ENCODE assay signal across 17 cellular contexts in genomic region chr7:7785349-7785973, GRCh38.
DNase-seq lines count a peak whose midpoint lies in the region; ATAC-seq and TF ChIP-seq lines count a peak whose summit lies in the region.
"Had no signal": no experiment of that assay in that cellular context is flagged by ENCODE, and none has a peak within 500 bp of the region (broad histone marks: within the 10 kb centered on the region; RNA-seq: fewer than 3 reads in every experiment).

No MANE protein-coding gene starts in this region.

- no peak overlapping the region for H3K4me2 ChIP-seq in neuronal stem cell (ENCODE audit: insufficient read depth, low read length, poor library complexity, severe bottlenecking)

- no peaks in the 10 kb centered on the region for H3K27me3 ChIP-seq in neuronal stem cell (ENCODE audit: control insufficient read depth in 3 of 3, insufficient read depth in 3 of 3, low read depth in 1 of 3, low read length in 3 of 3)

- no peaks in the 10 kb centered on the region for H3K9me3 Mint-ChIP-seq in activated T-cell treated with anti-CD3 and anti-CD28 coated beads, Interleukin-2, amount 50 U/mL, for 72 hours
- peaks cover 4% of the 10 kb centered on the region for H3K9me3 Mint-ChIP-seq in glutamatergic neuron (ENCODE audit: unreplicated experiment)
- no peaks in the 10 kb centered on the region for H3K9me3 Mint-ChIP-seq in stimulated activated effector memory CD8-positive, alpha-beta T cell treated with anti-CD3 and anti-CD28 coated beads, Interleukin-12 subunit alpha, Interleukin-12 subunit beta, amount 100 ng/mL, for 72 hours
- H3K9me3 Mint-ChIP-seq in activated CD4-positive, alpha-beta memory T cell treated with anti-CD3 and anti-CD28 coated beads for 36 hours: no peaks in the 10 kb centered on the region
- H3K9me3 Mint-ChIP-seq: CD14-positive monocyte; CD8-positive, alpha-beta T cell had no signal

- H3K23ac ChIP-seq in neuronal stem cell (ENCODE audit: low read depth, low read length, poor library complexity): no peak overlapping the region

- H3K4me3 ChIP-seq in neuronal stem cell (ENCODE audit: low read length in 2 of 2): no peak overlapping the region
- H3K4me3 ChIP-seq: GM23248 had no signal

- no peaks in the 10 kb centered on the region for H3K9me3 ChIP-seq in neuronal stem cell (replicated peaks in 1 of 2; ENCODE audit: control insufficient read depth in 2 of 2, insufficient read depth in 1 of 2, low read depth in 1 of 2, low read length in 2 of 2)

- H2BK120ac ChIP-seq in neuronal stem cell (ENCODE audit: low read depth, low read length): no peak overlapping the region

- WGBS in neuronal stem cell (ENCODE audit: extremely low coverage in 2 of 2, insufficient read length in 2 of 2, insufficient replicate concordance in 1 of 2), 2 donors: no CpG with 5 or more reads among the region's 6 CpGs

- no peak overlapping the region for H3K9ac ChIP-seq in neuronal stem cell (ENCODE audit: low read depth, low read length, poor library complexity)
- H3K9ac ChIP-seq: GM23248 had no signal

- H4K91ac ChIP-seq in neuronal stem cell (ENCODE audit: low read depth, low read length, poor library complexity): no peak overlapping the region

- CTCF ChIA-PET in activated CD4-positive, alpha-beta memory T cell treated with anti-CD3 and anti-CD28 coated beads for 36 hours (lab: Charles Lee): no interaction called here

- H4K8ac ChIP-seq in neuronal stem cell (ENCODE audit: low read depth, low read length): no peak overlapping the region

- no peak overlapping the region for H2AFZ ChIP-seq in neuronal stem cell (ENCODE audit: low read length)
- H2AFZ ChIP-seq: GM23248 had no signal

- H3K4ac ChIP-seq in neuronal stem cell (ENCODE audit: low read length): no peak overlapping the region

- H3K4me3 Mint-ChIP-seq in activated T-cell treated with anti-CD3 and anti-CD28 coated beads, Interleukin-2, amount 50 U/mL, for 72 hours: no peak overlapping the region
- no peak overlapping the region for H3K4me3 Mint-ChIP-seq in glutamatergic neuron (ENCODE audit: unreplicated experiment)
- no peak overlapping the region for H3K4me3 Mint-ChIP-seq in stimulated activated effector memory CD8-positive, alpha-beta T cell treated with anti-CD3 and anti-CD28 coated beads, Interleukin-12 subunit alpha, Interleukin-12 subunit beta, amount 100 ng/mL, for 72 hours
- H3K4me3 Mint-ChIP-seq in activated CD4-positive, alpha-beta memory T cell treated with anti-CD3 and anti-CD28 coated beads for 36 hours: no peak overlapping the region
- H3K4me3 Mint-ChIP-seq: CD14-positive monocyte; CD8-positive, alpha-beta T cell had no signal

- no peak overlapping the region for H3K18ac ChIP-seq in neuronal stem cell (ENCODE audit: low read length)

- no peak for DNase-seq in activated T-cell treated with anti-CD3 and anti-CD28 coated beads, Interleukin-2, amount 50 U/mL, for 72 hours
- no peak for DNase-seq in activated T-cell treated with anti-CD3 and anti-CD28 coated beads, Interleukin-2, amount 50 U/mL, for 48 hours
- no peak for DNase-seq in left colon
- DNase-seq in neuronal stem cell (ENCODE audit: low spot score): no peak
- DNase-seq in glutamatergic neuron: no peak
- DNase-seq in stimulated activated effector memory CD8-positive, alpha-beta T cell treated with anti-CD3 and anti-CD28 coated beads, Interleukin-12 subunit alpha, Interleukin-12 subunit beta, amount 100 ng/mL, for 72 hours (ENCODE audit: low spot score in 2 of 2): no peak
- DNase-seq in activated CD4-positive, alpha-beta memory T cell treated with anti-CD3 and anti-CD28 coated beads for 36 hours: no peak
- no peak for DNase-seq in HPDE6-E6E7 (ENCODE audit: extremely low spot score)
- DNase-seq: CD8-positive, alpha-beta T cell; COR-L47; DND-41; GDM1; GM23248; H7 had no signal

- POLR2A ChIA-PET in activated CD4-positive, alpha-beta memory T cell treated with anti-CD3 and anti-CD28 coated beads for 36 hours (lab: Charles Lee): no interaction called here

- peaks cover 5 to 6% of the 10 kb centered on the region in 2 donors for H3K4me1 ChIP-seq in neuronal stem cell (ENCODE audit: control insufficient read depth in 2 of 2, insufficient read depth in 1 of 2, low read depth in 1 of 2, low read length in 2 of 2)

- TF ChIP-seq CTCF in glutamatergic neuron (IDR thresholded peaks at IDR 0.05; ENCODE audit: partially characterized antibody, unreplicated experiment): no peak

- H3K27ac ChIP-seq in neuronal stem cell (replicated peaks; ENCODE audit: low read length): peak overlapping the region; percentile 65
- H3K27ac ChIP-seq: 22Rv1, GM23248, HL-60 had no signal

- no peaks in the 10 kb centered on the region for H3K27me3 Mint-ChIP-seq in activated T-cell treated with anti-CD3 and anti-CD28 coated beads, Interleukin-2, amount 50 U/mL, for 72 hours (ENCODE audit: low read depth)
- H3K27me3 Mint-ChIP-seq in glutamatergic neuron (ENCODE audit: unreplicated experiment): no peaks in the 10 kb centered on the region
- H3K27me3 Mint-ChIP-seq in activated CD4-positive, alpha-beta memory T cell treated with anti-CD3 and anti-CD28 coated beads for 36 hours: no peaks in the 10 kb centered on the region

- intact Hi-C loops in left colon (cut with DNase I, micrococcal nuclease): no loop called here
- intact Hi-C loops in activated CD4-positive, alpha-beta memory T cell treated with anti-CD3 and anti-CD28 coated beads for 36 hours (cut with micrococcal nuclease): loop anchor here (5.0 kb wide), 1 partner anchor 47 kb away; no protein-coding TSS in a partner anchor

- no peaks in the 10 kb centered on the region for H3K79me1 ChIP-seq in neuronal stem cell (ENCODE audit: low read depth, low read length)

- H2BK12ac ChIP-seq in neuronal stem cell (ENCODE audit: low read length): no peak overlapping the region

- H2AK5ac ChIP-seq in neuronal stem cell (ENCODE audit: low read depth, low read length): no peak overlapping the region

- no peak overlapping the region for H3K14ac ChIP-seq in neuronal stem cell (ENCODE audit: low read length)

- H2BK5ac ChIP-seq in neuronal stem cell (ENCODE audit: low read length): no peak overlapping the region

- no peaks in the 10 kb centered on the region for H3K36me3 Mint-ChIP-seq in activated T-cell treated with anti-CD3 and anti-CD28 coated beads, Interleukin-2, amount 50 U/mL, for 72 hours (ENCODE audit: insufficient read depth in 2 of 2)
- no peaks in the 10 kb centered on the region for H3K36me3 Mint-ChIP-seq in glutamatergic neuron (ENCODE audit: unreplicated experiment)
- no peaks in the 10 kb centered on the region for H3K36me3 Mint-ChIP-seq in stimulated activated effector memory CD8-positive, alpha-beta T cell treated with anti-CD3 and anti-CD28 coated beads, Interleukin-12 subunit alpha, Interleukin-12 subunit beta, amount 100 ng/mL, for 72 hours
- H3K36me3 Mint-ChIP-seq in activated CD4-positive, alpha-beta memory T cell treated with anti-CD3 and anti-CD28 coated beads for 36 hours: no peaks in the 10 kb centered on the region

- H3K36me3 ChIP-seq in neuronal stem cell (replicated peaks in 1 of 2; ENCODE audit: control insufficient read depth in 2 of 2, insufficient read depth in 2 of 2, low read length in 2 of 2): no peaks in the 10 kb centered on the region

- peak overlapping the region; percentile 8 for H3K27ac Mint-ChIP-seq in activated T-cell treated with anti-CD3 and anti-CD28 coated beads, Interleukin-2, amount 50 U/mL, for 72 hours
- no peak overlapping the region for H3K27ac Mint-ChIP-seq in glutamatergic neuron (ENCODE audit: unreplicated experiment)
- no peak overlapping the region for H3K27ac Mint-ChIP-seq in stimulated activated effector memory CD8-positive, alpha-beta T cell treated with anti-CD3 and anti-CD28 coated beads, Interleukin-12 subunit alpha, Interleukin-12 subunit beta, amount 100 ng/mL, for 72 hours
- no peak overlapping the region for H3K27ac Mint-ChIP-seq in activated CD4-positive, alpha-beta memory T cell treated with anti-CD3 and anti-CD28 coated beads for 36 hours
- H3K27ac Mint-ChIP-seq: CD14-positive monocyte; CD8-positive, alpha-beta T cell had no signal

- ATAC-seq in activated T-cell treated with anti-CD3 and anti-CD28 coated beads, Interleukin-2, amount 50 U/mL, for 72 hours (replicated peaks in 1 of 2): no peak
- ATAC-seq in left colon: peak; percentile 99
- ATAC-seq in stimulated activated effector memory CD8-positive, alpha-beta T cell treated with anti-CD3 and anti-CD28 coated beads, Interleukin-12 subunit alpha, Interleukin-12 subunit beta, amount 100 ng/mL, for 72 hours: no peak
- ATAC-seq: CD8-positive, alpha-beta T cell had no signal

- no peak overlapping the region for H2BK15ac ChIP-seq in neuronal stem cell (ENCODE audit: low read length)

- H3K4me1 Mint-ChIP-seq in activated T-cell treated with anti-CD3 and anti-CD28 coated beads, Interleukin-2, amount 50 U/mL, for 72 hours (ENCODE audit: low read depth): peaks cover 18% of the 10 kb centered on the region
- H3K4me1 Mint-ChIP-seq in glutamatergic neuron (ENCODE audit: low read depth, unreplicated experiment): no peaks in the 10 kb centered on the region
- H3K4me1 Mint-ChIP-seq in stimulated activated effector memory CD8-positive, alpha-beta T cell treated with anti-CD3 and anti-CD28 coated beads, Interleukin-12 subunit alpha, Interleukin-12 subunit beta, amount 100 ng/mL, for 72 hours: peaks cover 10% of the 10 kb centered on the region
- peaks cover 10% of the 10 kb centered on the region for H3K4me1 Mint-ChIP-seq in activated CD4-positive, alpha-beta memory T cell treated with anti-CD3 and anti-CD28 coated beads for 36 hours (ENCODE audit: low read depth)
- H3K4me1 Mint-ChIP-seq: CD14-positive monocyte had no signal
